Comparison of ENCODE assay signal across 8 cellular contexts in the genomic region with DNA sequence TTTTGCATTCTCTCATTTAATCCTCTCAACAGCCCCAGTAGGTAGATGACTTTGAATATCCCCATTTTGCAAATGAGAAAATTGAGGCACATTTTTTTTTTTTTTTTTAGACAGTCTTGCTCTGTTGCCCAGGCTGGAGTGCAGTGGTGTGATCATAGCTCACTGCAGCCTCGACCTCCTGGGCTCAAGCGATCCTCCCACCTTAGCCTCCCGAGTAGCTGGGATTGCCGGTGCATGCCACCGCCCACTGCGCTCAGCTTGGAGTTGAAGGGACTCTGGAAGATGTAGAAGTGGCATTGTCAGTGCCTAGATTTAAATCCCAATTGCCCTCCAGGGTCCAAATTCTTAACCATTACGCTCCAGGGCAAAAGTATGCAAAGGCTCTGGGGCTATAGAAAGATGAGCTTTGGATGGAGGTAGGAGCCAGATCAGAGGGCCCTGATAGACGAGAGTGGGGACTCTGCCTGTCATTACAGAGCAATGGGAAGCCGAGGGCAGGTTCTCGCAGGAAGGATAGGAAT. TPM values are rescaled to one million over a fixed set of nuclear protein-coding genes. Genes with fewer than 3 reads are reported as not detected.
DNase-seq lines count a peak whose midpoint lies in the region; ATAC-seq and TF ChIP-seq lines count a peak whose summit lies in the region.

No MANE protein-coding gene starts in this region.

- peak overlapping the region; percentile 23 for H2BK120ac ChIP-seq in mesenchymal stem cell (ENCODE audit: low read depth, low read length)

- peak overlapping the region; percentile 39 for H4K8ac ChIP-seq in mesenchymal stem cell (ENCODE audit: low read length)

- TF ChIP-seq POLR2A in heart left ventricle (IDR thresholded peaks at IDR 0.05) (no peak), body of pancreas (IDR thresholded peaks at IDR 0.05) (no peak)

- peak overlapping the region; percentile 14 for H4K91ac ChIP-seq in mesenchymal stem cell (ENCODE audit: low read length)

- H3K14ac ChIP-seq in mesenchymal stem cell (ENCODE audit: low read length in 2 of 2): no peak overlapping the region

- H2BK12ac ChIP-seq in mesenchymal stem cell (ENCODE audit: low read length in 2 of 2): peak overlapping the region; percentile 6 to 73

- H3K79me1 ChIP-seq in mesenchymal stem cell (replicated peaks; ENCODE audit: low read length, poor library complexity, severe bottlenecking): peaks cover 45% of the 10 kb centered on the region

- no peak overlapping the region for H2BK15ac ChIP-seq in mesenchymal stem cell (ENCODE audit: low read depth, poor library complexity, severe bottlenecking)

- in situ Hi-C loops in astrocyte of the spinal cord (cut with HindIII; ENCODE audit: low sequenced_read_pairs): no loop called here

- intact Hi-C loops in heart left ventricle (cut with DNase I) (loop anchor here in 4 of 10 donors (1.0 to 10.0 kb wide), 3 partner anchors 13 to 127 kb away; partner anchors contain the start of gene PEX11G (in 3 of the 4)), Right ventricle myocardium superior (cut with DNase I) (no loop called here), upper lobe of right lung (cut with DNase I) (no loop called here), body of pancreas (cut with DNase I) (no loop called here)

- peak overlapping the region in 1 of 2 experiments; percentile 97 for H3K4ac ChIP-seq in mesenchymal stem cell (ENCODE audit: low read depth in 1 of 2, low read length in 2 of 2)

- WGBS in heart left ventricle, 4 donors: 43 to 56% (median 49%) methylated on average over 10 of the region's 10 CpGs
- WGBS in mesenchymal stem cell: 63% methylated on average over 10 of the region's 10 CpGs
- WGBS in body of pancreas, 2 donors: 50 to 58% methylated on average over 10 of the region's 10 CpGs

- no peak overlapping the region for H2BK5ac ChIP-seq in mesenchymal stem cell (ENCODE audit: low read depth, low read length, poor library complexity, severe bottlenecking)

- H3K4me3 ChIP-seq in heart left ventricle (peak overlapping the region in 10 of 12 donors; percentile 67 to 97 (median 84)), astrocyte of the spinal cord (ENCODE audit: low read depth, low read length) (peak overlapping the region; percentile 79), mesenchymal stem cell (ENCODE audit: insufficient read depth in 1 of 2, low read depth in 1 of 2, low read length in 2 of 2) (peak overlapping the region in 1 of 2 experiments; percentile 95), upper lobe of right lung (peak overlapping the region; percentile 92), body of pancreas (no peak overlapping the region)

- H2AFZ ChIP-seq in mesenchymal stem cell (ENCODE audit: low read depth, low read length): no peak overlapping the region

- TF ChIP-seq CTCF in heart left ventricle (IDR thresholded peaks at IDR 0.05) (no peak), astrocyte of the spinal cord (IDR thresholded peaks at IDR 0.05; ENCODE audit: low read depth, low read length) (no peak), upper lobe of right lung (IDR thresholded peaks at IDR 0.05) (no peak), body of pancreas (IDR thresholded peaks at IDR 0.05) (no peak)

- H3K4me2 ChIP-seq in mesenchymal stem cell (ENCODE audit: low read length, poor library complexity, severe bottlenecking): peak overlapping the region; percentile 93

- ATAC-seq in heart left ventricle (no peak), Right ventricle myocardium superior (ENCODE audit: poor library complexity) (no peak), upper lobe of right lung (no peak), body of pancreas (no peak)

- peak overlapping the region; percentile 38 for H2AK5ac ChIP-seq in mesenchymal stem cell (ENCODE audit: low read length, severe bottlenecking)

- H3K27me3 ChIP-seq in heart left ventricle (no peaks in the 10 kb centered on the region), mesenchymal stem cell (ENCODE audit: control insufficient read depth in 1 of 2, insufficient read depth in 1 of 2, low read length in 2 of 2) (no peaks in the 10 kb centered on the region), upper lobe of right lung (no peaks in the 10 kb centered on the region), body of pancreas (no peaks in the 10 kb centered on the region)

- H3K23ac ChIP-seq in mesenchymal stem cell (ENCODE audit: low read length in 2 of 2): no peak overlapping the region

- H3K9me3 ChIP-seq in heart left ventricle (no peaks in the 10 kb centered on the region), mesenchymal stem cell (ENCODE audit: control insufficient read depth, low read length) (no peaks in the 10 kb centered on the region), upper lobe of right lung (no peaks in the 10 kb centered on the region), body of pancreas (no peaks in the 10 kb centered on the region)

- H3K36me3 ChIP-seq in heart left ventricle: peaks cover 0 to 36% (median 18%) of the 10 kb centered on the region in 9 donors
- peaks cover 34 to 40% of the 10 kb centered on the region in 2 experiments for H3K36me3 ChIP-seq in mesenchymal stem cell (ENCODE audit: control insufficient read depth in 1 of 2, insufficient read depth in 2 of 2, low read depth in 1 of 2, low read length in 2 of 2)
- peaks cover 16% of the 10 kb centered on the region for H3K36me3 ChIP-seq in upper lobe of right lung
- peaks cover 0 to 2% of the 10 kb centered on the region in 2 donors for H3K36me3 ChIP-seq in body of pancreas (replicated peaks in 1 of 2; ENCODE audit: insufficient read depth in 1 of 2, low read depth in 2 of 2)

- DNase-seq in heart left ventricle: peak in 1 of 5 donors; percentile 15
- no peak for DNase-seq in Right ventricle myocardium superior
- no peak for DNase-seq in astrocyte of the spinal cord (ENCODE audit: low read depth, low spot score)
- no peak for DNase-seq in mesenchymal stem cell
- no peak for DNase-seq in upper lobe of right lung
- DNase-seq in body of pancreas: no peak
- DNase-seq in nucleus accumbens (lab: John Stamatoyannopoulos, UW): no peak
- DNase-seq in NCI-H2107 treated with DMSO at 0.1 percent for 48 hours (lab: John Stamatoyannopoulos, UW; ENCODE audit: unreplicated experiment): no peak

- H3K4me1 ChIP-seq in heart left ventricle: peaks cover 0 to 47% (median 23%) of the 10 kb centered on the region in 12 donors
- peaks cover 19% of the 10 kb centered on the region for H3K4me1 ChIP-seq in mesenchymal stem cell (ENCODE audit: control insufficient read depth, insufficient read depth, low read depth, low read length)
- H3K4me1 ChIP-seq in upper lobe of right lung: peaks cover 30% of the 10 kb centered on the region
- H3K4me1 ChIP-seq in body of pancreas: peaks cover 26% of the 10 kb centered on the region

- H3K18ac ChIP-seq in mesenchymal stem cell (ENCODE audit: low read depth in 1 of 2, low read length in 2 of 2): peak overlapping the region in 1 of 2 experiments; percentile 12

- H3K27ac ChIP-seq in heart left ventricle: peak overlapping the region in 10 of 12 donors; percentile 28 to 84 (median 68)
- no peak overlapping the region for H3K27ac ChIP-seq in mesenchymal stem cell (ENCODE audit: low read length, poor library complexity, severe bottlenecking)
- H3K27ac ChIP-seq in upper lobe of right lung: peak overlapping the region; percentile 66
- H3K27ac ChIP-seq in body of pancreas: peak overlapping the region in 2 of 4 donors; percentile 14 to 32

- H3K9ac ChIP-seq in mesenchymal stem cell (ENCODE audit: low read length): peak overlapping the region; percentile 81

RNA-seq across cellular contexts. Expression of gene MCOLN1, which starts 0.8 kb away (rescaled TPM):
- total RNA-seq in heart left ventricle (10 to 100 TPM; 12.1 to 49.7 (median 14.9) TPM), Right ventricle myocardium superior (17.5 TPM), upper lobe of right lung (55.0 TPM), body of pancreas (10 to 100 TPM; 10.6 to 11.9 TPM)
- polyA plus RNA-seq in heart left ventricle: 10 to 100 TPM; 24.6 to 25.2 TPM
- 37.2 TPM for polyA plus RNA-seq in mesenchymal stem cell (2013, experiment 1 of 2)
- polyA plus RNA-seq in mesenchymal stem cell (2013, experiment 2 of 2): 35.0 TPM

RNA-seq across cellular contexts. Expression of gene ZNF358, which starts 5.7 kb away (rescaled TPM):
- total RNA-seq in heart left ventricle: 100 to 1,000 TPM in 1 of 9 donors, 10 to 100 TPM in 8; 62.8 to 128 (median 74.4) TPM
- 100 to 1,000 TPM in 1 of 2 donors, 10 to 100 TPM in 1; 49.3 to 159 TPM for polyA plus RNA-seq in heart left ventricle
- total RNA-seq in Right ventricle myocardium superior: 92.1 TPM
- polyA plus RNA-seq in mesenchymal stem cell (2013, experiment 1 of 2): 104 TPM
- polyA plus RNA-seq in mesenchymal stem cell (2013, experiment 2 of 2): 105 TPM
- total RNA-seq in upper lobe of right lung: 56.9 TPM
- 10 to 100 TPM; 40.2 to 93.6 TPM for total RNA-seq in body of pancreas

RNA-seq across cellular contexts. Expression of gene PNPLA6, which starts 13.9 kb away (rescaled TPM):
- total RNA-seq in heart left ventricle (100 to 1,000 TPM in 1 of 9 donors, 10 to 100 TPM in 8; 41.4 to 105 (median 49.9) TPM), Right ventricle myocardium superior (50.4 TPM), upper lobe of right lung (190 TPM), body of pancreas (10 to 100 TPM; 43.8 to 52.1 TPM)
- 10 to 100 TPM; 35.6 to 51.1 TPM for polyA plus RNA-seq in heart left ventricle
- polyA plus RNA-seq in mesenchymal stem cell (2013, experiment 1 of 2): 65.6 TPM
- 65.2 TPM for polyA plus RNA-seq in mesenchymal stem cell (2013, experiment 2 of 2)

RNA-seq across cellular contexts. Expression of gene PEX11G, which starts 32.8 kb away (rescaled TPM):
- total RNA-seq in heart left ventricle (1 to 10 TPM in 8 of 9 donors, under 1 TPM in 1; 0.93 to 2.9 (median 1.5) TPM), Right ventricle myocardium superior (0.97 TPM), upper lobe of right lung (3.6 TPM), body of pancreas (1 to 10 TPM; 3.9 to 7.6 TPM)
- polyA plus RNA-seq in heart left ventricle: 1 to 10 TPM in 1 of 2 donors, under 1 TPM in 1; 0.55 to 3.4 TPM
- 0.87 TPM for polyA plus RNA-seq in mesenchymal stem cell (2013, experiment 1 of 2)
- polyA plus RNA-seq in mesenchymal stem cell (2013, experiment 2 of 2): 0.90 TPM

Comparison
In these comparisons a context has a peak if more than half of its experiments do, and no peak if none do; other contexts are left out.
1. H3K4me3 ChIP-seq: peak in heart left ventricle (10 of 12), astrocyte of the spinal cord (single experiment) and upper lobe of right lung (single experiment); none in body of pancreas (0 of 2).